In the genomic region with DNA sequence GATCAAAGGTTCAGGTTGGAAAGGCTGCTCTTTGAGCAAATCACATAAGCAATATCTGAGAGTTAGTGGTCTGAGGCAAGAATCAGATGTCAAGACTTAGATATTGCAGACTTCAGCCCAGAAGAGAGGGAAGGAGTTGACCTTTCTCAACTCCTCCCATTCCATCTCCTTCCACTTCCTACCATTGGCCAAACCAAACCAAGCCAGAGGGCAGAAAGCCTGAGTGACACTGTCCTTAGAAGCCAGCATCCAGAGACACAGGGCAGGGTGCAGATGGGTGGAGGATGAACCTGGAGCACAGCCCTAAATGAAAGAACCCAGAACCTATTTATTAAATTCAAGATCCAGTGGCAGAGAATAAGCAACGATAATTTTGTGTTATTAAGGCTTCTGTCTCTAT, we compare ENCODE assay signal across 1 cellular context.
TF ChIP-seq lines count a peak whose summit lies in the region.

No MANE protein-coding gene starts in this region.

TF ChIP-seq in GM23338, 12 proteins besides CTCF, POLR2A, EP300 and RAD21 (continued from another document):
- TF ChIP-seq, protein P1, sequence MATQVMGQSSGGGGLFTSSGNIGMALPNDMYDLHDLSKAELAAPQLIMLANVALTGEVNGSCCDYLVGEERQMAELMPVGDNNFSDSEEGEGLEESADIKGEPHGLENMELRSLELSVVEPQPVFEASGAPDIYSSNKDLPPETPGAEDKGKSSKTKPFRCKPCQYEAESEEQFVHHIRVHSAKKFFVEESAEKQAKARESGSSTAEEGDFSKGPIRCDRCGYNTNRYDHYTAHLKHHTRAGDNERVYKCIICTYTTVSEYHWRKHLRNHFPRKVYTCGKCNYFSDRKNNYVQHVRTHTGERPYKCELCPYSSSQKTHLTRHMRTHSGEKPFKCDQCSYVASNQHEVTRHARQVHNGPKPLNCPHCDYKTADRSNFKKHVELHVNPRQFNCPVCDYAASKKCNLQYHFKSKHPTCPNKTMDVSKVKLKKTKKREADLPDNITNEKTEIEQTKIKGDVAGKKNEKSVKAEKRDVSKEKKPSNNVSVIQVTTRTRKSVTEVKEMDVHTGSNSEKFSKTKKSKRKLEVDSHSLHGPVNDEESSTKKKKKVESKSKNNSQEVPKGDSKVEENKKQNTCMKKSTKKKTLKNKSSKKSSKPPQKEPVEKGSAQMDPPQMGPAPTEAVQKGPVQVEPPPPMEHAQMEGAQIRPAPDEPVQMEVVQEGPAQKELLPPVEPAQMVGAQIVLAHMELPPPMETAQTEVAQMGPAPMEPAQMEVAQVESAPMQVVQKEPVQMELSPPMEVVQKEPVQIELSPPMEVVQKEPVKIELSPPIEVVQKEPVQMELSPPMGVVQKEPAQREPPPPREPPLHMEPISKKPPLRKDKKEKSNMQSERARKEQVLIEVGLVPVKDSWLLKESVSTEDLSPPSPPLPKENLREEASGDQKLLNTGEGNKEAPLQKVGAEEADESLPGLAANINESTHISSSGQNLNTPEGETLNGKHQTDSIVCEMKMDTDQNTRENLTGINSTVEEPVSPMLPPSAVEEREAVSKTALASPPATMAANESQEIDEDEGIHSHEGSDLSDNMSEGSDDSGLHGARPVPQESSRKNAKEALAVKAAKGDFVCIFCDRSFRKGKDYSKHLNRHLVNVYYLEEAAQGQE (IDR thresholded peaks at IDR 0.05; ENCODE audit: unreplicated experiment) = no peak
- TF ChIP-seq EZH2phosphoT487 (IDR thresholded peaks at IDR 0.05; ENCODE audit: unreplicated experiment) = no peak
- no peak for TF ChIP-seq JUNB (IDR thresholded peaks at IDR 0.05; ENCODE audit: unreplicated experiment)
- no peak for TF ChIP-seq POLR2AphosphoS5 (IDR thresholded peaks at IDR 0.05; ENCODE audit: low read depth)
